ENCODE assay signal across 7 cellular contexts in the genomic region with DNA sequence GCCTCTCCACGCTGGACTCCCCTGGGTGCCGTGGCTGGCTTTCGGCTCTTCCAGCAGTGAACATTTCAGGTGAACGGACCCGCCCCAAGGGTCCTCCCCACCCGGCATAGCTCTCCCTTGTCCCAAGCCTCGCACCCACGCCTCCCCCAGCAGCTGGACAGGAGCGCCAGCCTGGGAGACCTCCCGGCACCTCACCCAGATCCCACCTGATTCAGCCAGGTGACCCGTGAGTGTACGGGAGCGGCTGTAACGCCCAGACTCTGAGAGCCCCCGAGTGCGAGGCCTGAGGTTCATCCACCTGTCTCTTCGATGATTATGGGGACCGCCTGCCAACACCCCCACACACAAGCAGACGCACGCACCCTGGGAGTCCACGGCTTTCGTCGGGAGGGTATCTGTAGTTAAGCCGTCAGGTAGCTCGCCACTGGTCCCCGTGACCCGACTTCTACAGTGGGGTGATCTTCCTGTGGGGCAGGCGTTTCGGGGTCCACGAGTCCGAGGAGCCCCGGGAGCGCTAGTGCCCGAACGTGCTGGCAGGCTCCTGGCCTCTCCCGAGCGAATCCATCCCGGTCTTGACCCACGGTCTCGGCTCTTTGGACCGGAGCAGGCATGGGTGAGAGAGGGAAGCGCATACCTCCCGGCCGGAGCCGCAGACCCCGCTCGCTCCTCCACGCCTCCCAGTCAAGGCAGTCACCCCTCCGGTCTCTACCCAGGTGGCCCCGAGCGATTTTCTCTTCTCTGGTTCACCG. TPM values are rescaled to one million over a fixed set of nuclear protein-coding genes. Genes with fewer than 3 reads are reported as not detected.
DNase-seq lines count a peak whose midpoint lies in the region; ATAC-seq lines count a peak whose summit lies in the region.

No MANE protein-coding gene starts in this region.

- H3K4me3 Mint-ChIP-seq in IgD-negative memory B cell, result peak overlapping the region; percentile 91 to 99 (median 98)
- H3K4me3 Mint-ChIP-seq in activated T-helper 1 cell treated with anti-CD3 and anti-CD28 coated beads, Interleukin-12 subunit alpha, Interleukin-12 subunit beta, Interleukin-2, Interleukin-4 antibody, amounts not matched to agents 30 ng/mL and 10 ng/mL and 1 ng/mL, durations not matched to agents 14 hours and 24 hours and 36 hours, result peak overlapping the region; percentile 94

- peaks cover 6% of the 10 kb centered on the region for H3K36me3 Mint-ChIP-seq in IgD-negative memory B cell
- peaks cover 3% of the 10 kb centered on the region for H3K36me3 Mint-ChIP-seq in activated T-helper 1 cell treated with anti-CD3 and anti-CD28 coated beads, Interleukin-12 subunit alpha, Interleukin-12 subunit beta, Interleukin-2, Interleukin-4 antibody, amounts not matched to agents 30 ng/mL and 10 ng/mL and 1 ng/mL, durations not matched to agents 14 hours and 24 hours and 36 hours (ENCODE audit: low read depth)

- intact Hi-C loops in activated T-helper 1 cell treated with anti-CD3 and anti-CD28 coated beads, Interleukin-12 subunit alpha, Interleukin-12 subunit beta, Interleukin-2, Interleukin-4 antibody, amounts not matched to agents 30 ng/mL and 10 ng/mL and 1 ng/mL, durations not matched to agents 14 hours and 24 hours and 36 hours (cut with micrococcal nuclease), result loop anchor here (2.0 to 10.0 kb wide), 4 partner anchors 17 to 1565 kb away; a partner anchor contains a TSS

- no peak for ATAC-seq in GM21381 (IDR thresholded peaks at IDR 0.05; ENCODE audit: unreplicated experiment)

- H3K4me1 Mint-ChIP-seq in IgD-negative memory B cell, result peaks cover 20 to 24% (median 24%) of the 10 kb centered on the region in 3 donors
- H3K4me1 Mint-ChIP-seq in activated T-helper 1 cell treated with anti-CD3 and anti-CD28 coated beads, Interleukin-12 subunit alpha, Interleukin-12 subunit beta, Interleukin-2, Interleukin-4 antibody, amounts not matched to agents 30 ng/mL and 10 ng/mL and 1 ng/mL, durations not matched to agents 14 hours and 24 hours and 36 hours (ENCODE audit: low read depth), result peaks cover 43% of the 10 kb centered on the region

- H3K9me3 Mint-ChIP-seq in IgD-negative memory B cell, result peaks cover 0 to 14% (median 0%) of the 10 kb centered on the region in 3 donors
- no peaks in the 10 kb centered on the region for H3K9me3 Mint-ChIP-seq in activated T-helper 1 cell treated with anti-CD3 and anti-CD28 coated beads, Interleukin-12 subunit alpha, Interleukin-12 subunit beta, Interleukin-2, Interleukin-4 antibody, amounts not matched to agents 30 ng/mL and 10 ng/mL and 1 ng/mL, durations not matched to agents 14 hours and 24 hours and 36 hours

- peaks cover 8% of the 10 kb centered on the region for H3K27me3 Mint-ChIP-seq in IgD-negative memory B cell
- H3K27me3 Mint-ChIP-seq in activated T-helper 1 cell treated with anti-CD3 and anti-CD28 coated beads, Interleukin-12 subunit alpha, Interleukin-12 subunit beta, Interleukin-2, Interleukin-4 antibody, amounts not matched to agents 30 ng/mL and 10 ng/mL and 1 ng/mL, durations not matched to agents 14 hours and 24 hours and 36 hours (ENCODE audit: insufficient read depth), result peaks cover 8% of the 10 kb centered on the region

- H3K4me3 ChIP-seq in iPS-11a (ENCODE audit: low read depth, low read length), result peak overlapping the region; percentile 66

- peak overlapping the region; percentile 99 to 100 (median 100) for H3K27ac Mint-ChIP-seq in IgD-negative memory B cell
- peak overlapping the region; percentile 97 for H3K27ac Mint-ChIP-seq in activated T-helper 1 cell treated with anti-CD3 and anti-CD28 coated beads, Interleukin-12 subunit alpha, Interleukin-12 subunit beta, Interleukin-2, Interleukin-4 antibody, amounts not matched to agents 30 ng/mL and 10 ng/mL and 1 ng/mL, durations not matched to agents 14 hours and 24 hours and 36 hours

- peak; percentile 20 for DNase-seq in activated T-helper 1 cell treated with anti-CD3 and anti-CD28 coated beads, Interleukin-12 subunit alpha, Interleukin-12 subunit beta, Interleukin-2, Interleukin-4 antibody, amounts not matched to agents 30 ng/mL and 10 ng/mL and 1 ng/mL, durations not matched to agents 14 hours and 24 hours and 36 hours (ENCODE audit: low spot score)
- peak; percentile 34 to 58 for DNase-seq in stimulated activated CD4-positive, alpha-beta T cell treated with anti-CD3 and anti-CD28 coated beads, Interleukin-4, amount 100 ng/mL, for 4 hours
- DNase-seq in iPS-NIHi11 (ENCODE audit: low spot score) (no peak), NCI-H2227 (lab: John Stamatoyannopoulos, UW; ENCODE audit: unreplicated experiment) (no peak)

RNA-seq across cellular contexts. Expression of a gene that starts 14.9 kb away (rescaled TPM):
- 0.71 TPM for polyA plus RNA-seq in IgD-negative memory B cell
- 1.5 and 1.8 TPM in 2 replicates for total RNA-seq in activated T-helper 1 cell treated with anti-CD3 and anti-CD28 coated beads, Interleukin-12 subunit alpha, Interleukin-12 subunit beta, Interleukin-2, Interleukin-4 antibody, amounts not matched to agents 30 ng/mL and 10 ng/mL and 1 ng/mL, durations not matched to agents 14 hours and 24 hours and 36 hours

RNA-seq across cellular contexts. Expression of a gene that starts 32.9 kb away (rescaled TPM):
- 1.3 TPM for polyA plus RNA-seq in IgD-negative memory B cell
- total RNA-seq in activated T-helper 1 cell treated with anti-CD3 and anti-CD28 coated beads, Interleukin-12 subunit alpha, Interleukin-12 subunit beta, Interleukin-2, Interleukin-4 antibody, amounts not matched to agents 30 ng/mL and 10 ng/mL and 1 ng/mL, durations not matched to agents 14 hours and 24 hours and 36 hours, result 31.8 and 34.8 TPM in 2 replicates

RNA-seq across cellular contexts. Expression of a gene that starts 42.8 kb away (rescaled TPM):
- not detected for polyA plus RNA-seq in IgD-negative memory B cell
- not detected in 2 replicates for total RNA-seq in activated T-helper 1 cell treated with anti-CD3 and anti-CD28 coated beads, Interleukin-12 subunit alpha, Interleukin-12 subunit beta, Interleukin-2, Interleukin-4 antibody, amounts not matched to agents 30 ng/mL and 10 ng/mL and 1 ng/mL, durations not matched to agents 14 hours and 24 hours and 36 hours

RNA-seq across cellular contexts. Expression of a gene that starts 53.6 kb away (rescaled TPM):
- 2,243 TPM for polyA plus RNA-seq in IgD-negative memory B cell
- total RNA-seq in activated T-helper 1 cell treated with anti-CD3 and anti-CD28 coated beads, Interleukin-12 subunit alpha, Interleukin-12 subunit beta, Interleukin-2, Interleukin-4 antibody, amounts not matched to agents 30 ng/mL and 10 ng/mL and 1 ng/mL, durations not matched to agents 14 hours and 24 hours and 36 hours, result 2,098 and 2,121 TPM in 2 replicates

RNA-seq across cellular contexts. Expression of a gene that starts 59.2 kb away (rescaled TPM):
- not detected for polyA plus RNA-seq in IgD-negative memory B cell
- total RNA-seq in activated T-helper 1 cell treated with anti-CD3 and anti-CD28 coated beads, Interleukin-12 subunit alpha, Interleukin-12 subunit beta, Interleukin-2, Interleukin-4 antibody, amounts not matched to agents 30 ng/mL and 10 ng/mL and 1 ng/mL, durations not matched to agents 14 hours and 24 hours and 36 hours, result not detected in 2 replicates

Comparison
In these comparisons a context has a peak if more than half of its experiments do, and no peak if none do; other contexts are left out.
1. DNase-seq: peak in activated T-helper 1 cell treated with anti-CD3 and anti-CD28 coated beads, Interleukin-12 subunit alpha, Interleukin-12 subunit beta, Interleukin-2, Interleukin-4 antibody, amounts not matched to agents 30 ng/mL and 10 ng/mL and 1 ng/mL, durations not matched to agents 14 hours and 24 hours and 36 hours (single experiment) and stimulated activated CD4-positive, alpha-beta T cell treated with anti-CD3 and anti-CD28 coated beads, Interleukin-4, amount 100 ng/mL, for 4 hours (2 of 2); none in iPS-NIHi11 (single experiment) and NCI-H2227 (single experiment).